23 cellular contexts compared by ENCODE assay signal in genomic region chr20:63042448-63043071, GRCh38. TPM values are rescaled to one million over a fixed set of nuclear protein-coding genes. Genes with fewer than 3 reads are reported as not detected.
DNase-seq lines count a peak whose midpoint lies in the region; ATAC-seq, FAIRE-seq and TF ChIP-seq lines count a peak whose summit lies in the region.
"Had no signal": no experiment of that assay in that cellular context is flagged by ENCODE, and none has a peak within 500 bp of the region (broad histone marks: within the 10 kb centered on the region; RNA-seq: fewer than 3 reads in every experiment).

No MANE protein-coding gene starts in this region.

- no peaks in the 10 kb centered on the region for H4K20me1 ChIP-seq in GM12878 (ENCODE audit: control insufficient read depth, insufficient read depth)

- H3K4me2 ChIP-seq in GM12878 (ENCODE audit: control insufficient read depth, insufficient read depth): no peak overlapping the region

- no peak overlapping the region for H3K9ac ChIP-seq in GM12878 (ENCODE audit: control insufficient read depth, insufficient read depth, low read length)

- intact Hi-C loops in GM12878 (cut with micrococcal nuclease; ENCODE audit: unreplicated experiment): no loop called here

- POLR2A ChIA-PET in GM12878 (lab: Charles Lee): interaction anchor here (1.0 to 1.4 kb wide), 2 partner anchors 9 to 31 kb away, joined by 3 to 8 read pairs; no protein-coding TSS in a partner anchor

- CTCF ChIA-PET in GM12878 (lab: Yijun Ruan, JAX): interaction anchor here (0.6 to 2.3 kb wide), 4 partner anchors 12 to 170 kb away, joined by 3 to 11 read pairs (median 4); no protein-coding TSS in a partner anchor

- no peaks in the 10 kb centered on the region for H3K79me2 ChIP-seq in GM12878 (ENCODE audit: control insufficient read depth, insufficient read depth, low read length)

- TF ChIP-seq CTCF in GM10266 (IDR thresholded peaks at IDR 0.05; ENCODE audit: control insufficient read depth, insufficient read depth, low read depth, missing control alignments) (peak; percentile 6), GM12878 (IDR thresholded peaks at IDR 0.05 in 2 of 3, conservative IDR thresholded peaks at IDR 0.05 in 1 of 3; ENCODE audit: control insufficient read depth in 2 of 3, extremely low read depth in 1 of 3, insufficient read depth in 1 of 3, low read depth in 3 of 3, low read length in 3 of 3) (peak in 2 of 3 experiments; percentile 3 to 21; a peak in 1 of 6 replicates)

- TSS peak; percentile 51 for BruUV-seq in GM12878 (replicated peaks; lab: Mats Ljungman, UMichigan)

- no peaks in the 10 kb centered on the region for H3K27me3 ChIP-seq in GM12878 (replicated peaks in 1 of 2; ENCODE audit: control insufficient read depth in 2 of 2, insufficient read depth in 2 of 2, low read length in 1 of 2)
- H3K27me3 ChIP-seq: testis had no signal

- no peak for TF ChIP-seq RAD21 in GM12878 (IDR thresholded peaks at IDR 0.05; ENCODE audit: insufficient read depth, low read depth, low read length)

- H3K4me3 ChIP-seq in GM12878: no peak overlapping the region
- H3K4me3 ChIP-seq: dorsolateral prefrontal cortex, esophagus muscularis mucosa, testis had no signal

- no peak overlapping the region for H3K27ac ChIP-seq in GM12878 (ENCODE audit: control insufficient read depth, insufficient read depth)
- H3K27ac ChIP-seq: dorsolateral prefrontal cortex, esophagus muscularis mucosa, testis had no signal

- H2AFZ ChIP-seq in GM12878 (ENCODE audit: control insufficient read depth, low read depth, low read length): no peak overlapping the region

- peak; percentile 53 for ATAC-seq in GM19397 (IDR thresholded peaks at IDR 0.05; ENCODE audit: unreplicated experiment)
- ATAC-seq in HG03108 (IDR thresholded peaks at IDR 0.05; ENCODE audit: unreplicated experiment): peak; percentile 71
- peak; percentile 83 for ATAC-seq in GM12878
- no peak for ATAC-seq in GM19395 (IDR thresholded peaks at IDR 0.05; ENCODE audit: unreplicated experiment)
- no peak for ATAC-seq in GM21717 (IDR thresholded peaks at IDR 0.05; ENCODE audit: unreplicated experiment)

- RAD21 ChIA-PET in GM12878 (lab: Charles Lee; ENCODE audit: unreplicated experiment): interaction anchor here (2.7 kb wide), 2 partner anchors 31 to 64 kb away, joined by 9 to 19 read pairs; no protein-coding TSS in a partner anchor

- TF ChIP-seq POLR2A in GM12878 (IDR thresholded peaks at IDR 0.05; ENCODE audit: low read depth, low read length): no peak

- DNase-seq in GM10266 (ENCODE audit: extremely low spot score): no peak
- peak; percentile 63 for DNase-seq in GM12878 (ENCODE audit: low read depth, low spot score)
- no peak for DNase-seq in DMS 273 treated with DMSO at 0.1 percent for 48 hours (lab: John Stamatoyannopoulos, UW)
- no peak for DNase-seq in NCI-H1694 treated with DMSO at 0.1 percent for 48 hours (lab: John Stamatoyannopoulos, UW)
- DNase-seq: activated CD4-positive, alpha-beta T cell treated with anti-CD3 and anti-CD28 coated beads, Interleukin-2, amount 10 ng/mL, durations not matched to agents 7 days and 5 days; activated naive CD8-positive, alpha-beta T cell treated with anti-CD3 and anti-CD28 coated beads for 36 hours; activated T-cell treated with anti-CD3 and anti-CD28 coated beads, Interleukin-2, amount 50 U/mL, for 1 hour; NCI-H1092; SHP77 treated with DMSO at 0.1 percent for 48 hours; stimulated activated CD4-positive, alpha-beta T cell treated with anti-CD3 and anti-CD28 coated beads, Interleukin-4, amount 100 ng/mL, for 4 hours; T-helper 9 cell; testis had no signal

- in situ Hi-C loops in GM12878 (cut with MboI): no loop called here

- H3K9me3 ChIP-seq in GM12878 (replicated peaks; ENCODE audit: control insufficient read depth, insufficient read depth, low read length): no peaks in the 10 kb centered on the region; the same call in 2 of the 3 replicates
- H3K9me3 ChIP-seq: esophagus muscularis mucosa, testis had no signal

- peaks cover 6% of the 10 kb centered on the region for H3K4me1 ChIP-seq in GM12878 (ENCODE audit: control insufficient read depth, insufficient read depth, low read length)
- H3K4me1 ChIP-seq: esophagus muscularis mucosa, testis had no signal

- FAIRE-seq in GM12878 (lab: Jason Lieb, UNC): no peak
- FAIRE-seq: D721Med, keratinocyte had no signal

- no peaks in the 10 kb centered on the region for H3K36me3 ChIP-seq in GM12878 (ENCODE audit: control insufficient read depth in 2 of 2, insufficient read depth in 2 of 2, low read length in 1 of 2)
- H3K36me3 ChIP-seq: esophagus muscularis mucosa had no signal

- TF ChIP-seq EP300 in GM12878 (IDR thresholded peaks at IDR 0.05; ENCODE audit: borderline replicate concordance in 1 of 2, control insufficient read depth in 1 of 2, low read depth in 2 of 2, low read length in 2 of 2): peak; percentile 78 to 90

- WGBS in GM12878 (ENCODE audit: insufficient coverage, insufficient replicate concordance, low lambda C conversion rate, missing lambda C conversion rate): 34% methylated on average over 12 of the region's 12 CpGs

- SMC1A ChIA-PET in GM12878 (lab: Charles Lee; ENCODE audit: uncharacterized antibody, unreplicated experiment): interaction anchor here (0.7 to 1.9 kb wide), 5 partner anchors 17 to 133 kb away, joined by 3 to 7 read pairs (median 3); no protein-coding TSS in a partner anchor

TF ChIP-seq in GM12878, 131 proteins besides CTCF, POLR2A, EP300 and RAD21 (continues in another document):
- TF ChIP-seq KLF5 (IDR thresholded peaks at IDR 0.05; ENCODE audit: partially characterized antibody) (no peak), MYB (IDR thresholded peaks at IDR 0.05; ENCODE audit: borderline replicate concordance, low read depth, low read length) (no peak), TCF12 (IDR thresholded peaks at IDR 0.05; ENCODE audit: low read depth, low read length) (no peak), MLLT1 (IDR thresholded peaks at IDR 0.05) (no peak), RFX5 (IDR thresholded peaks at IDR 0.05; ENCODE audit: low read depth, low read length) (no peak), BHLHE40 (IDR thresholded peaks at IDR 0.05; ENCODE audit: borderline replicate concordance in 1 of 2, low read depth in 2 of 2, low read length in 1 of 2) (peak; percentile 93 to 94), CEBPZ (IDR thresholded peaks at IDR 0.05; ENCODE audit: low read depth, low read length) (no peak), FOXM1 (IDR thresholded peaks at IDR 0.05; ENCODE audit: low read depth, low read length) (no peak), MTA2 (IDR thresholded peaks at IDR 0.05; ENCODE audit: low read depth) (peak; percentile 86)

RNA-seq across cellular contexts. Expression of gene BHLHE23, which starts 35.8 kb away (rescaled TPM):
- total RNA-seq in GM12878 (2013; cell fraction: nucleolus; rRNA removed): 0.69 TPM in 1 of 2 replicates, not detected in the other
- total RNA-seq in GM12878 (2014; rRNA removed) (not detected in 2 replicates), GM12878 (2014; rRNA removed; fragmentation: Illumina TruSeq; extraction: Trizol) (not detected in 2 replicates), GM12878 (2021) (0.33 TPM in 1 of 2 replicates, not detected in the other)
- not detected for polyA plus RNA-seq in GM12878 (2011; ENCODE audit: low read depth)
- polyA plus RNA-seq in GM12878 (2011; rRNA removed) (not detected in 2 replicates), GM12878 (2014; fragmentation: Illumina TruSeq; extraction: Trizol) (not detected in 2 replicates), GM12878 (2014; fragmentation: Nextera tagmentation; extraction: Ambion mirVana) (not detected), GM12878 (2014; rRNA removed) (0.28 TPM in 1 of 2 replicates, not detected in the other), GM12878 (2016; fragmentation: Nextera tagmentation; extraction: Ambion mirVana) (not detected)
- polyA plus RNA-seq in GM12878 (2011; cell fraction: cytosol; rRNA removed): 0.07 TPM in 1 of 2 replicates, not detected in the other
- polyA plus RNA-seq in GM12878 (2011; cell fraction: nucleus; rRNA removed): 0.28 and 0.40 TPM in 2 replicates
- 0.11 TPM in 1 of 2 replicates, not detected in the other for polyA plus RNA-seq in GM12878 (2012)
- not detected in 2 replicates for polyA minus RNA-seq in GM12878 (2011; rRNA and poly(A)+ RNA removed)
- not detected in 2 replicates for polyA minus RNA-seq in GM12878 (2011; cell fraction: cytosol; rRNA and poly(A)+ RNA removed)
- polyA minus RNA-seq in GM12878 (2011; cell fraction: nucleus; rRNA and poly(A)+ RNA removed): not detected in 2 replicates
- total RNA-seq: activated CD4-positive, alpha-beta T cell treated with anti-CD3 and anti-CD28 coated beads, Interleukin-2, amount 10 ng/mL, durations not matched to agents 7 days and 5 days; activated naive CD8-positive, alpha-beta T cell treated with anti-CD3 and anti-CD28 coated beads for 36 hours; dorsolateral prefrontal cortex; esophagus muscularis mucosa; mucosa of gallbladder; omental fat pad had no signal
- polyA plus RNA-seq: IgD-negative memory B cell, keratinocyte had no signal

Comparison
In these comparisons a context has a peak if more than half of its experiments do, and no peak if none do; other contexts are left out.
1. ATAC-seq: peak in GM19397 (single experiment), HG03108 (single experiment) and GM12878 (single experiment); none in GM19395 (single experiment) and GM21717 (single experiment).